10 cellular contexts compared by ENCODE assay signal in the genomic region with DNA sequence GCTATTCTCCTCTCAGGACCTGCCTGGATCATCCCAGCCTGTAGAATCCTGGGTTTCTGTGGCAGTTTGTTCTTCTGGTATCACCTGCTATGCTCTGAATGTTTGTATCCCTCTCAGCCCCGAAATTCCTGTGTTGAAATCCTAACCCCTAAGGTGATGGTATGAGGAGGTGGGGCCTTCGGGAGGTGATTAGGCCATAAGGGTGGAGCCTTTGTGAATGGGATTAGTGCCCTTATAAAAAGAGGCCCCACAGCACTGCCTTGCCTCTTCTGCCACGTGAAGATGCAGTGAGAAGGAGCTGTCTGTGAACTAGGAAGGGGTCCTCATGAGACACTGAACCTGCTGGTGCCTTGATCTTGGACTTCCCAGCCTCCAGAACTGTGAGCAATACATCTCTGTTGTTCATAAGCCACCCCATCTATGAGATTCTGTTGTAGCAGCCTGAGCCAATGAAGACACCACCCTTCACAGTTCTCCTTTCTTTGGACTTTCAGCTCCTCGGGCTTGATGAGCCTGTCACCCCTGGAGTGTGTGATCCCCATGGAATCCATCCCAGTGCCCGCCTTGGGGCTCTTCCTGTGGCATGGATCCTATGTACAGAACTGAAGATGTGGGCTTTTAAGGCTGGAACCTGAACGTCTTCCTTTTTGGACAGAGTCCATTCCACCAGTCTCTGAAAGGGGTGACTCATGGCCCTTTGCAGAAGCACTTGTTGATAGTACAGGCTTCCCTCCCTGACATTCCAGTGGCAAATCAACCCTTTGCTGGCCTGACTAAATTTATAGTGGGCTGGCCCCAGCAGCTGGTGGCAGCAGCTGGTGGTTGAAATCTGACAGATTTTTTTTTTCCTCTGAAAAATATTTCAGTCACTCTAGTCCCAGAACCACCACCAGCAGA.
DNase-seq lines count a peak whose midpoint lies in the region; ATAC-seq and TF ChIP-seq lines count a peak whose summit lies in the region.
"Had no signal": no experiment of that assay in that cellular context is flagged by ENCODE, and none has a peak within 500 bp of the region (broad histone marks: within the 10 kb centered on the region; RNA-seq: fewer than 3 reads in every experiment).

No MANE protein-coding gene starts in this region.

- H3K36me3 ChIP-seq in right lobe of liver (no peaks in the 10 kb centered on the region), aorta (ENCODE audit: control insufficient read depth in 1 of 2, insufficient read depth in 2 of 2, low read length in 1 of 2) (no peaks in the 10 kb centered on the region)
- H3K36me3 ChIP-seq: BLaER1 had no signal

- no peak for TF ChIP-seq POLR2A in right lobe of liver (IDR thresholded peaks at IDR 0.05)

- H3K27ac ChIP-seq in right lobe of liver (no peak overlapping the region), aorta (ENCODE audit: low read depth in 1 of 2, low read length in 2 of 2) (peak overlapping the region; percentile 10 to 79)
- H3K27ac ChIP-seq: BLaER1 had no signal

- DNase-seq in NOMO-1 (lab: John Stamatoyannopoulos, UW; ENCODE audit: unreplicated experiment in 2 of 2) (peak; percentile 43 to 47), NOMO-1 treated with dmso at 0.1 percent for 144 hours (lab: John Stamatoyannopoulos, UW; ENCODE audit: unreplicated experiment) (no peak), choroid plexus epithelial cell (ENCODE audit: low read depth) (peak; percentile 92), right lobe of liver (no peak), aorta (peak in 1 of 2 donors; percentile 64), retina (no peak), GM19238 (ENCODE audit: insufficient read length, low spot score) (no peak)
- DNase-seq: activated naive CD8-positive, alpha-beta T cell treated with anti-CD3 and anti-CD28 coated beads for 36 hours had no signal

- ATAC-seq in right lobe of liver = peak in 3 of 4 donors; percentile 30 to 91 (median 48)
- ATAC-seq in aorta (ENCODE audit: low FRiP score) = peak; percentile 81
- no peak for ATAC-seq in HG02885 (IDR thresholded peaks at IDR 0.05; ENCODE audit: poor library complexity, unreplicated experiment)

- no peaks in the 10 kb centered on the region for H3K9me3 ChIP-seq in right lobe of liver
- H3K9me3 ChIP-seq in aorta (ENCODE audit: control insufficient read depth, low read length) = no peaks in the 10 kb centered on the region
- H3K9me3 ChIP-seq: BLaER1 had no signal

- H3K4me3 ChIP-seq in choroid plexus epithelial cell (ENCODE audit: low read depth, low read length) = no peak overlapping the region
- no peak overlapping the region for H3K4me3 ChIP-seq in right lobe of liver
- no peak overlapping the region for H3K4me3 ChIP-seq in aorta (ENCODE audit: low read length in 2 of 2)
- H3K4me3 ChIP-seq: BLaER1 had no signal

- intact Hi-C loops in right lobe of liver (cut with DNase I) = no loop called here
- intact Hi-C loops in aorta (cut with DNase I) = no loop called here

- H3K4me1 ChIP-seq in right lobe of liver = no peaks in the 10 kb centered on the region
- no peaks in the 10 kb centered on the region for H3K4me1 ChIP-seq in aorta (ENCODE audit: control insufficient read depth in 1 of 2, insufficient read depth in 2 of 2, low read length in 2 of 2)

- H3K27me3 ChIP-seq in right lobe of liver (no peaks in the 10 kb centered on the region), aorta (ENCODE audit: control insufficient read depth in 1 of 2, insufficient read depth in 2 of 2, low read length in 1 of 2) (no peaks in the 10 kb centered on the region)
- H3K27me3 ChIP-seq: BLaER1 had no signal

- TF ChIP-seq CTCF in choroid plexus epithelial cell (conservative IDR thresholded peaks at IDR 0.05; ENCODE audit: low read depth, low read length) (no peak), right lobe of liver (IDR thresholded peaks at IDR 0.05) (no peak)

- WGBS in right lobe of liver (ENCODE audit: insufficient coverage, low coverage, low lambda C conversion rate, missing lambda C conversion rate) = 71% methylated on average over 3 of the region's 6 CpGs
- WGBS in aorta, 2 donors = 50 to 53% methylated on average over 6 of the region's 6 CpGs

Comparison
In these comparisons a context has a peak if more than half of its experiments do, and no peak if none do; other contexts are left out.
1. DNase-seq: peak in NOMO-1 (2 of 2) and choroid plexus epithelial cell (single experiment); none in NOMO-1 treated with dmso at 0.1 percent for 144 hours (single experiment), right lobe of liver (0 of 3), retina (single experiment) and GM19238 (single experiment).
2. H3K27ac ChIP-seq: peak in aorta (2 of 2); none in right lobe of liver (0 of 3).